8 cellular contexts compared by ENCODE assay signal in the genomic region with DNA sequence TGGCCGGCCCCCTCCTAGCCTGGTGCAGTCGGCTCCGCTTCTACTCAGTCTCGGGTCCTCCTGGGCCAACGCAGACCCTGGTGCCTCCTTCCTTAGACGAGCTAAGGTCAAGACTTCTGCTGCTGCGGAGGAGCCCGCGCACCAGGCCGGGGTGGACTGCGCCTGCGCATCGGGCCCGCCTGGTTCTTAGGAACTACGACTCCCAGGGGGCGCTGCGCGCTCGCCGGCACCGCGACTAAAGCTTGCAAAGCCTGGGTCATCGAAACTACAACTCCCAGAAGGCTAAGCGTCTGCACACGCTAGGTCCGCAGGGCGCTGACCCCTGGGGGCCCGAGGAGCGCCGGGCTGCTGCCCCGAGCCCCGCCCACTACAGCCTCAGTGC. TPM values are rescaled to one million over a fixed set of nuclear protein-coding genes. Genes with fewer than 3 reads are reported as not detected.
DNase-seq lines count a peak whose midpoint lies in the region; ATAC-seq and TF ChIP-seq lines count a peak whose summit lies in the region.

ZNF835 (minus strand) TSS at position 145 of the 382 bp plus-strand sequence. CDS start 6,559 bp downstream, outside the sequence.

- H3K9ac ChIP-seq in OCI-LY3 (ENCODE audit: low read length) = peak within 1 kb of the TSS; percentile 41

- no peak within 1 kb of the TSS for H3K27ac ChIP-seq in 22Rv1
- no peak within 1 kb of the TSS for H3K27ac ChIP-seq in OCI-LY3 (ENCODE audit: low read length)
- peak within 1 kb of the TSS in 3 of 4 donors; percentile 58 to 74 (median 70) for H3K27ac ChIP-seq in gastroesophageal sphincter
- H3K27ac ChIP-seq in thoracic aorta = no peak within 1 kb of the TSS

- WGBS in gastroesophageal sphincter (ENCODE audit: low coverage in 1 of 2), 2 donors = no CpG with 5 or more reads among the region's 32 CpGs

- peaks cover 4% of the 10 kb centered on the region; the same call in 1 of the 2 replicates for H3K9me3 ChIP-seq in OCI-LY3 (ENCODE audit: insufficient read depth, low read length)
- no peaks in the 10 kb centered on the region for H3K9me3 ChIP-seq in gastroesophageal sphincter
- H3K9me3 ChIP-seq in thoracic aorta = no peaks in the 10 kb centered on the region
- H3K9me3 ChIP-seq in HAP-1 = no peaks in the 10 kb centered on the region

- H3K79me2 ChIP-seq in OCI-LY3 (ENCODE audit: low read length) = peaks cover 12% of the 10 kb centered on the region

- ATAC-seq in gastroesophageal sphincter = peak; percentile 98
- no peak for ATAC-seq in thoracic aorta (ENCODE audit: insufficient number of reproducible peaks, low FRiP score, low read depth)

- H2AFZ ChIP-seq in OCI-LY3 (ENCODE audit: low read depth, low read length) = peak within 1 kb of the TSS; percentile 67; the same call in 1 of the 2 replicates

- H3K4me1 ChIP-seq in OCI-LY3 (ENCODE audit: low read length) (no peaks in the 10 kb centered on the region), gastroesophageal sphincter (peaks cover 0 to 25% (median 9%) of the 10 kb centered on the region in 3 donors), thoracic aorta (ENCODE audit: control insufficient read depth in 1 of 2, low read depth in 2 of 2) (peaks cover 2 to 11% of the 10 kb centered on the region in 2 donors), HAP-1 (no peaks in the 10 kb centered on the region)

- intact Hi-C loops in posterior cingulate gyrus (cut with DNase I) = no loop called here

- DNase-seq in activated T-helper 9 cell treated with anti-CD3 and anti-CD28 coated beads, Interleukin-2, amount 50 U/mL, for 16 hours (ENCODE audit: low read depth) = peak; percentile 69
- DNase-seq in posterior cingulate gyrus (peak; percentile 94 to 99 (median 97)), thoracic aorta (ENCODE audit: low spot score) (peak; percentile 60), HAP-1 (ENCODE audit: low spot score in 2 of 2) (no peak), NCI-H1694 (lab: John Stamatoyannopoulos, UW) (no peak)

- no peaks in the 10 kb centered on the region for H3K27me3 ChIP-seq in OCI-LY3 (ENCODE audit: low read depth, low read length)
- no peaks in the 10 kb centered on the region for H3K27me3 ChIP-seq in gastroesophageal sphincter
- no peaks in the 10 kb centered on the region for H3K27me3 ChIP-seq in thoracic aorta (replicated peaks; ENCODE audit: insufficient read depth)
- H3K27me3 ChIP-seq in HAP-1 (ENCODE audit: low read depth) = no peaks in the 10 kb centered on the region

- TF ChIP-seq POLR2A in gastroesophageal sphincter (IDR thresholded peaks at IDR 0.05) = peak; percentile 25 to 49

- H3K4me2 ChIP-seq in OCI-LY3 (ENCODE audit: low read length) = peak within 1 kb of the TSS; percentile 61

- TF ChIP-seq EP300 in gastroesophageal sphincter (IDR thresholded peaks at IDR 0.05) = no peak

- in situ Hi-C loops in HAP-1 (cut with MboI; ENCODE audit: low sequenced_read_pairs) = no loop called here

- H3K4me3 ChIP-seq in OCI-LY3 (ENCODE audit: low read length) (peak within 1 kb of the TSS; percentile 78), gastroesophageal sphincter (peak within 1 kb of the TSS; percentile 67 to 74), thoracic aorta (peak within 1 kb of the TSS; percentile 78), HAP-1 (no peak within 1 kb of the TSS)

- peaks cover 3% of the 10 kb centered on the region for H3K36me3 ChIP-seq in OCI-LY3 (replicated peaks; ENCODE audit: low read depth, low read length)
- no peaks in the 10 kb centered on the region for H3K36me3 ChIP-seq in gastroesophageal sphincter
- H3K36me3 ChIP-seq in thoracic aorta = no peaks in the 10 kb centered on the region
- no peaks in the 10 kb centered on the region for H3K36me3 ChIP-seq in HAP-1 (replicated peaks)

- H4K20me1 ChIP-seq in OCI-LY3 (ENCODE audit: insufficient read depth, low read length) = no peaks in the 10 kb centered on the region

- peak; percentile 12; the same call in 1 of the 2 replicates for TF ChIP-seq CTCF in 22Rv1 (IDR thresholded peaks at IDR 0.05)
- no peak for TF ChIP-seq CTCF in OCI-LY3 (IDR thresholded peaks at IDR 0.05; ENCODE audit: low read depth, low read length)
- TF ChIP-seq CTCF in gastroesophageal sphincter (IDR thresholded peaks at IDR 0.05) = peak in 3 of 4 experiments; percentile 40 to 55 (median 41)
- TF ChIP-seq CTCF in thoracic aorta (IDR thresholded peaks at IDR 0.05) = peak; percentile 46

RNA-seq across cellular contexts. Expression of gene ZNF835, which starts in this region (rescaled TPM):
- 10 to 100 TPM in 1 of 4 donors, 1 to 10 TPM in 3; 4.8 to 11.4 (median 6.1) TPM for total RNA-seq in gastroesophageal sphincter
- total RNA-seq in thoracic aorta = 10 to 100 TPM in 1 of 2 donors, 1 to 10 TPM in 1; 4.7 to 14.5 TPM

Comparison
In these comparisons a context has a peak if more than half of its experiments do, and no peak if none do; other contexts are left out.
1. H3K27ac ChIP-seq: peak in gastroesophageal sphincter (3 of 4); none in 22Rv1 (single experiment), OCI-LY3 (single experiment) and thoracic aorta (0 of 2).
2. DNase-seq: peak in activated T-helper 9 cell treated with anti-CD3 and anti-CD28 coated beads, Interleukin-2, amount 50 U/mL, for 16 hours (single experiment), posterior cingulate gyrus (10 of 10) and thoracic aorta (single experiment); none in HAP-1 (0 of 2) and NCI-H1694 (single experiment).